11 cellular contexts compared by ENCODE assay signal in genomic region chr3:36663666-36664291, GRCh38.
DNase-seq lines count a peak whose midpoint lies in the region; ATAC-seq and TF ChIP-seq lines count a peak whose summit lies in the region.
"Had no signal": no experiment of that assay in that cellular context is flagged by ENCODE, and none has a peak within 500 bp of the region (broad histone marks: within the 10 kb centered on the region; RNA-seq: fewer than 3 reads in every experiment).

No MANE protein-coding gene starts in this region.

- H3K27ac ChIP-seq in RWPE2 (ENCODE audit: poor library complexity, severe bottlenecking) = no peak overlapping the region
- H3K27ac ChIP-seq: VCaP had no signal

- no peak overlapping the region for H3K4me3 ChIP-seq in RWPE2 (ENCODE audit: severe bottlenecking)

- peak; percentile 68 for ATAC-seq in GM19023 (IDR thresholded peaks at IDR 0.05; ENCODE audit: unreplicated experiment)
- peak; percentile 81 for ATAC-seq in HG02884 (IDR thresholded peaks at IDR 0.05; ENCODE audit: unreplicated experiment)
- peak; percentile 42; the same call in 1 of the 3 replicates for ATAC-seq in RWPE2 (ENCODE audit: low read depth)
- ATAC-seq in left lobe of liver = peak; percentile 60
- ATAC-seq in GM21367 (IDR thresholded peaks at IDR 0.05; ENCODE audit: unreplicated experiment) = no peak

- no peaks in the 10 kb centered on the region for H3K27me3 ChIP-seq in RWPE2 (ENCODE audit: insufficient read depth, poor library complexity, severe bottlenecking)

- no peaks in the 10 kb centered on the region for H3K4me1 ChIP-seq in RWPE2 (ENCODE audit: insufficient read depth, poor library complexity, severe bottlenecking)

- no peaks in the 10 kb centered on the region for H3K36me3 ChIP-seq in RWPE2 (ENCODE audit: low read depth)

- no peak for TF ChIP-seq CTCF in RWPE2 (IDR thresholded peaks at IDR 0.05; ENCODE audit: poor library complexity, severe bottlenecking)
- no peak for TF ChIP-seq CTCF in GM20000 (IDR thresholded peaks at IDR 0.05; ENCODE audit: extremely low read depth, missing control alignments)

- DNase-seq in RWPE2 (ENCODE audit: low spot score) = no peak
- DNase-seq in left lobe of liver (ENCODE audit: low spot score) = no peak
- DNase-seq in activated CD4-positive, alpha-beta T cell treated with anti-CD3 and anti-CD28 coated beads, Interleukin-2, amount 50 U/mL, for 4 hours = no peak
- DNase-seq in activated gamma-delta T cell treated with Interleukin-2 at 50 U/mL for 16 hours = no peak
- no peak for DNase-seq in GM20000 (ENCODE audit: low spot score)
- DNase-seq: activated T-cell treated with anti-CD3 and anti-CD28 coated beads, Interleukin-2, amount 50 U/mL, for 1 hour; central memory CD4-positive, alpha-beta T cell had no signal

- H3K9me3 ChIP-seq in RWPE2 (ENCODE audit: severe bottlenecking) = no peaks in the 10 kb centered on the region
